ENCODE assay signal across 18 cellular contexts in the genomic region with DNA sequence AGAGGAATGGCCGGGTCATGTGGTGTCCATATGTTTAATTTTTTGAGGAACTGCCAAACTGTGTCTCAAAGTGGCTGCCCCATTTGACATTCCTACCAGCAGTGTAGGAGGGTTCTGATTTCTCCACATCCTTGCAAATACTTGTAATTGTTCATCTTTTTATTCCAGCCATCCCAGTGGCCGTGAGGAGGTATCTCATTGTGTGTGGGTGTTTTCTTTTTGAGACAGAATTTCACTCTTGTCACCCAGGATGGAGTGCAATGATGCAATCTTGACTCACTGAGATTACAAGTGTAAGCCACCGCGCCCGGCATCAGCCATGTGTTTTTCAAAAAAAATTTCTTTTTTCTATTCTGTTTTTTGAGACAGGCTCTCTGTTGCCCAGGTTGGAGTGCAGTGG. TPM values are rescaled to one million over a fixed set of nuclear protein-coding genes. Genes with fewer than 3 reads are reported as not detected.
DNase-seq lines count a peak whose midpoint lies in the region; ATAC-seq and TF ChIP-seq lines count a peak whose summit lies in the region.
"Had no signal": no experiment of that assay in that cellular context is flagged by ENCODE, and none has a peak within 500 bp of the region (broad histone marks: within the 10 kb centered on the region; RNA-seq: fewer than 3 reads in every experiment).

No MANE protein-coding gene starts in this region.

- H2BK15ac ChIP-seq in H9 (ENCODE audit: low read depth, low read length), result no peak overlapping the region

- no peak overlapping the region for H3K9ac ChIP-seq in HCT116 (ENCODE audit: low read length)
- no peak overlapping the region for H3K9ac ChIP-seq in adipocyte (ENCODE audit: low read length)
- no peak overlapping the region for H3K9ac ChIP-seq in H9 (ENCODE audit: extremely low read depth, insufficient read length, low read length)
- H3K9ac ChIP-seq: neural progenitor cell had no signal

- no peak overlapping the region for H3K27ac Mint-ChIP-seq in stimulated activated naive CD8-positive, alpha-beta T cell treated with anti-CD3 and anti-CD28 coated beads, Interleukin-15, amount 100 ng/mL, for 72 hours
- H3K27ac Mint-ChIP-seq in H9, result no peak overlapping the region
- H3K27ac Mint-ChIP-seq: GM23338, neural progenitor cell had no signal

- intact Hi-C loops in HCT116 (cut with micrococcal nuclease), result no loop called here

- no peaks in the 10 kb centered on the region for H3K9me2 ChIP-seq in HCT116 (ENCODE audit: insufficient read depth)

- no peak for TF ChIP-seq POLR2A in HCT116 (IDR thresholded peaks at IDR 0.05; ENCODE audit: borderline replicate concordance, extremely low read depth, insufficient read depth, insufficient read length)

- H4K91ac ChIP-seq in H9 (ENCODE audit: insufficient read length, low read depth, low read length), result no peak overlapping the region

- peak overlapping the region; percentile 7; the same call in 1 of the 2 replicates for H3K4me3 ChIP-seq in AG10803 (ENCODE audit: low read length)
- no peak overlapping the region for H3K4me3 ChIP-seq in HCT116 (replicated peaks in 1 of 2; ENCODE audit: low read depth in 1 of 2, low read length in 2 of 2)
- no peak overlapping the region for H3K4me3 ChIP-seq in adipocyte (ENCODE audit: low read length)
- H3K4me3 ChIP-seq in fibroblast of villous mesenchyme (ENCODE audit: low read depth, low read length), result no peak overlapping the region
- H3K4me3 ChIP-seq: GM23338, lower lobe of right lung, neural progenitor cell, skin epidermis had no signal

- no peak overlapping the region for H3K14ac ChIP-seq in H9 (ENCODE audit: insufficient read depth, low read length)

- H3K36me3 Mint-ChIP-seq in H9 (ENCODE audit: insufficient read depth in 1 of 3, low read depth in 3 of 3), result peaks cover 13 to 20% (median 18%) of the 10 kb centered on the region in 3 experiments

- H4K20me1 ChIP-seq in HCT116 (ENCODE audit: insufficient read depth), result no peaks in the 10 kb centered on the region
- no peaks in the 10 kb centered on the region for H4K20me1 ChIP-seq in H9 (ENCODE audit: control insufficient read depth, insufficient read depth, insufficient read length)

- RAD21 ChIA-PET in HCT116 (lab: Charles Lee; ENCODE audit: low non-redundant PET in 1 of 2, low total read pairs in 2 of 2, uncharacterized antibody in 2 of 2, unreplicated experiment in 2 of 2), result no interaction called here

- no peak overlapping the region for H3K27ac ChIP-seq in HCT116 (ENCODE audit: low read depth, low read length)
- H3K27ac ChIP-seq in H9 (ENCODE audit: insufficient read length, low read depth, low read length), result no peak overlapping the region
- H3K27ac ChIP-seq: lower lobe of right lung, neural progenitor cell, skin epidermis had no signal

- no peak overlapping the region for H3T11ph ChIP-seq in H9 (ENCODE audit: low read length)

- H3K9me3 Mint-ChIP-seq in stimulated activated naive CD8-positive, alpha-beta T cell treated with anti-CD3 and anti-CD28 coated beads, Interleukin-15, amount 100 ng/mL, for 72 hours, result peaks cover 5 to 15% of the 10 kb centered on the region in 2 donors
- H3K9me3 Mint-ChIP-seq in H9, result peaks cover 22 to 24% of the 10 kb centered on the region in 2 experiments

- no peak for TF ChIP-seq RAD21 in HCT116 (IDR thresholded peaks at IDR 0.05; ENCODE audit: low read depth)

- H3K4me2 ChIP-seq in HCT116 (ENCODE audit: low read length), result peak overlapping the region; percentile 11; the same call in 1 of the 2 replicates
- no peak overlapping the region for H3K4me2 ChIP-seq in H9 (ENCODE audit: insufficient read depth, insufficient read length, low read length)
- H3K4me2 ChIP-seq: GM23338, neural progenitor cell had no signal

- H3K18ac ChIP-seq in H9 (ENCODE audit: insufficient read length, low read depth, low read length), result no peak overlapping the region

- BruUV-seq in HCT116 (replicated peaks; lab: Mats Ljungman, UMichigan), result no TSS peak

- no peaks in the 10 kb centered on the region for H3K79me1 ChIP-seq in H9 (ENCODE audit: insufficient read depth, low read depth, low read length, poor library complexity, severe bottlenecking)

- peaks cover 0 to 10% of the 10 kb centered on the region in 2 experiments; a peak in 2 of 4 replicates for H3K4me1 ChIP-seq in HCT116 (ENCODE audit: control insufficient read depth in 1 of 2, insufficient read depth in 2 of 2, low read length in 2 of 2)
- H3K4me1 ChIP-seq in adipocyte (ENCODE audit: control insufficient read depth, insufficient read depth, low read length), result no peaks in the 10 kb centered on the region
- no peaks in the 10 kb centered on the region for H3K4me1 ChIP-seq in H9 (ENCODE audit: insufficient read depth, low read length)
- H3K4me1 ChIP-seq: lower lobe of right lung, neural progenitor cell had no signal

- no peak overlapping the region for H3K4me3 Mint-ChIP-seq in stimulated activated naive CD8-positive, alpha-beta T cell treated with anti-CD3 and anti-CD28 coated beads, Interleukin-15, amount 100 ng/mL, for 72 hours
- H3K4me3 Mint-ChIP-seq in H9, result no peak overlapping the region
- H3K4me3 Mint-ChIP-seq: GM23338, neural progenitor cell had no signal

- H3K23ac ChIP-seq in H9 (ENCODE audit: insufficient read length, low read depth, low read length), result no peak overlapping the region

- H4K5ac ChIP-seq in H9 (ENCODE audit: insufficient read length, low read depth, low read length), result no peak overlapping the region

- H2BK20ac ChIP-seq in H9 (ENCODE audit: low read depth, low read length, poor library complexity, severe bottlenecking), result no peak overlapping the region

- whole genome bisulfite sequencing in H9 (ENCODE audit: extremely low coverage, insufficient read length, low lambda C conversion rate), result no CpG with 5 or more reads among the region's 5 CpGs

- ATAC-seq in HCT116 (no peak; the same call in 1 of the 2 replicates), GM21360 (IDR thresholded peaks at IDR 0.05; ENCODE audit: unreplicated experiment) (no peak)
- no peak for ATAC-seq in stimulated activated naive CD8-positive, alpha-beta T cell treated with anti-CD3 and anti-CD28 coated beads, Interleukin-15, amount 100 ng/mL, for 72 hours
- ATAC-seq: GM23338, lower lobe of right lung, Right ventricle myocardium inferior had no signal

- no peak overlapping the region for H2BK12ac ChIP-seq in H9 (ENCODE audit: insufficient read length, low read depth, low read length)

- CTCF ChIA-PET in HCT116 (lab: Charles Lee), result no interaction called here

- no peak overlapping the region for H3K4ac ChIP-seq in H9 (ENCODE audit: low read depth, low read length)

- no peak overlapping the region for H2BK120ac ChIP-seq in H9 (ENCODE audit: low read depth, low read length, poor library complexity, severe bottlenecking)

- H3K27me3 ChIP-seq in HCT116 (ENCODE audit: insufficient read depth, low read length) (no peaks in the 10 kb centered on the region), adipocyte (replicated peaks; ENCODE audit: control insufficient read depth, insufficient read depth, low read length) (no peaks in the 10 kb centered on the region), H9 (ENCODE audit: insufficient read depth, low read length) (no peaks in the 10 kb centered on the region)
- H3K27me3 ChIP-seq: neural progenitor cell had no signal

- H3K23me2 ChIP-seq in H9 (ENCODE audit: insufficient read length, low read depth, low read length, poor library complexity, severe bottlenecking), result no peaks in the 10 kb centered on the region

- no peak overlapping the region for H2AK5ac ChIP-seq in H9 (ENCODE audit: insufficient read length, low read length)

- TF ChIP-seq CTCF in AG10803 (conservative IDR thresholded peaks at IDR 0.05; ENCODE audit: low read length) (peak; percentile 53), HCT116 (IDR thresholded peaks at IDR 0.05 in 2 of 3, conservative IDR thresholded peaks at IDR 0.05 in 1 of 3; ENCODE audit: borderline replicate concordance in 1 of 3, insufficient read depth in 1 of 3, low read depth in 2 of 3, low read length in 2 of 3) (no peak), fibroblast of villous mesenchyme (IDR thresholded peaks at IDR 0.05; ENCODE audit: insufficient read depth, low read depth, low read length) (peak; percentile 10), H9 (conservative IDR thresholded peaks at IDR 0.05) (no peak)

- POLR2A ChIA-PET in HCT116 (lab: Charles Lee), result no interaction called here

- H3K4me1 Mint-ChIP-seq in stimulated activated naive CD8-positive, alpha-beta T cell treated with anti-CD3 and anti-CD28 coated beads, Interleukin-15, amount 100 ng/mL, for 72 hours, result no peaks in the 10 kb centered on the region
- peaks cover 6 to 10% of the 10 kb centered on the region in 2 experiments for H3K4me1 Mint-ChIP-seq in H9

- peaks cover 6 to 9% of the 10 kb centered on the region in 2 experiments; a peak in 1 of 4 replicates for H3K9me3 ChIP-seq in HCT116 (ENCODE audit: control insufficient read depth in 1 of 2, insufficient read depth in 1 of 2, low read depth in 1 of 2, low read length in 2 of 2)
- H3K9me3 ChIP-seq in adipocyte (ENCODE audit: control insufficient read depth, low read length), result peaks cover 8% of the 10 kb centered on the region
- H3K9me3 ChIP-seq in H9 (ENCODE audit: control insufficient read depth, low read depth, low read length), result peaks cover 14% of the 10 kb centered on the region
- H3K9me3 ChIP-seq: lower lobe of right lung had no signal

- H3K36me3 ChIP-seq in HCT116 (ENCODE audit: control insufficient read depth in 1 of 2, insufficient read depth in 2 of 2, low read length in 2 of 2) (no peaks in the 10 kb centered on the region), adipocyte (ENCODE audit: control insufficient read depth, insufficient read depth, low read length, severe bottlenecking) (no peaks in the 10 kb centered on the region)
- H3K36me3 ChIP-seq: lower lobe of right lung, neural progenitor cell had no signal

- DNase-seq in AG10803 (ENCODE audit: low read depth) (peak; percentile 97), HCT116 (ENCODE audit: low read depth, low spot score) (no peak), adipocyte (ENCODE audit: low read depth) (peak; percentile 84), fibroblast of villous mesenchyme (ENCODE audit: low read depth) (peak; percentile 84), pons (ENCODE audit: low spot score) (no peak), H9 (no peak)
- DNase-seq in stimulated activated naive CD8-positive, alpha-beta T cell treated with anti-CD3 and anti-CD28 coated beads, Interleukin-15, amount 100 ng/mL, for 72 hours, result no peak
- DNase-seq: activated CD8-positive, alpha-beta memory T cell treated with anti-CD3 and anti-CD28 coated beads, Interleukin-2, amount 50 U/mL, for 48 hours; amniotic stem cell; hypothalamus; lower lobe of right lung; NCI-H1092; NCI-H524 had no signal

- H2BK5ac ChIP-seq in H9 (ENCODE audit: insufficient read length, low read length), result no peak overlapping the region

- no peaks in the 10 kb centered on the region for H3K27me3 Mint-ChIP-seq in stimulated activated naive CD8-positive, alpha-beta T cell treated with anti-CD3 and anti-CD28 coated beads, Interleukin-15, amount 100 ng/mL, for 72 hours
- no peaks in the 10 kb centered on the region for H3K27me3 Mint-ChIP-seq in H9 (ENCODE audit: low read depth)

- H2AFZ ChIP-seq in HCT116 (ENCODE audit: low read depth, low read length, poor library complexity, severe bottlenecking) (no peak overlapping the region), H9 (ENCODE audit: low read length) (no peak overlapping the region)
- H2AFZ ChIP-seq: GM23338, neural progenitor cell had no signal

- H3K79me2 ChIP-seq in HCT116 (ENCODE audit: insufficient read depth, low read length), result no peaks in the 10 kb centered on the region
- H3K79me2 ChIP-seq in H9 (ENCODE audit: insufficient read depth, low read length), result no peaks in the 10 kb centered on the region

- no peak overlapping the region for H3K56ac ChIP-seq in H9 (ENCODE audit: insufficient read length, low read depth, low read length)

- no peak overlapping the region for H4K8ac ChIP-seq in H9 (replicated peaks; ENCODE audit: insufficient read length, low read depth, low read length)

RNA-seq across cellular contexts. Expression of a gene that starts 38.7 kb away (rescaled TPM):
- total RNA-seq in HCT116 (2021; ENCODE audit: unreplicated experiment) (44.8 TPM), fibroblast of villous mesenchyme (33.5 and 39.7 TPM in 2 replicates), H9 (2021) (67.2 and 67.4 TPM in 2 replicates)
- polyA plus RNA-seq in HCT116 (2012), result 39.1 and 44.3 TPM in 2 replicates

Comparison
In these comparisons a context has a peak if more than half of its experiments do, and no peak if none do; other contexts are left out.
1. DNase-seq: peak in AG10803 (single experiment), adipocyte (single experiment) and fibroblast of villous mesenchyme (single experiment); none in HCT116 (single experiment), pons (single experiment), stimulated activated naive CD8-positive, alpha-beta T cell treated with anti-CD3 and anti-CD28 coated beads, Interleukin-15, amount 100 ng/mL, for 72 hours (0 of 2) and H9 (single experiment).
2. CTCF ChIP-seq: peak in AG10803 (single experiment) and fibroblast of villous mesenchyme (single experiment); none in HCT116 (0 of 3) and H9 (single experiment).